16 cellular contexts compared by ENCODE assay signal in genomic region chr3:107833722-107834416, GRCh38.
DNase-seq lines count a peak whose midpoint lies in the region; ATAC-seq, FAIRE-seq and TF ChIP-seq lines count a peak whose summit lies in the region.
"Had no signal": no experiment of that assay in that cellular context is flagged by ENCODE, and none has a peak within 500 bp of the region (broad histone marks: within the 10 kb centered on the region; RNA-seq: fewer than 3 reads in every experiment).

No MANE protein-coding gene starts in this region.

- H3K36me3 ChIP-seq in K562 (ENCODE audit: control insufficient read depth, insufficient read depth, low read length) (no peaks in the 10 kb centered on the region), testis (ENCODE audit: low read depth, missing control alignments) (no peaks in the 10 kb centered on the region)
- H3K36me3 ChIP-seq: BLaER1, HAP-1 had no signal

- H3K9ac ChIP-seq in K562 (ENCODE audit: insufficient read depth in 1 of 2, low read depth in 2 of 2, low read length in 2 of 2): no peak overlapping the region
- H3K9ac ChIP-seq: BLaER1 had no signal

- FAIRE-seq in K562 (lab: Jason Lieb, UNC): no peak
- FAIRE-seq: GM18507 had no signal

- TF ChIP-seq CTCF in K562 (IDR thresholded peaks at IDR 0.05 in 2 of 3, conservative IDR thresholded peaks at IDR 0.05 in 1 of 3; ENCODE audit: insufficient read depth in 2 of 3, low read depth in 1 of 3, low read length in 3 of 3) (no peak), testis (IDR thresholded peaks at IDR 0.05) (no peak)

- H3K9me1 ChIP-seq in K562 (ENCODE audit: control insufficient read depth, insufficient read depth, low read length): no peaks in the 10 kb centered on the region

- ATAC-seq in GM18502 (IDR thresholded peaks at IDR 0.05; ENCODE audit: poor library complexity, unreplicated experiment) (peak; percentile 58), HG02870 (IDR thresholded peaks at IDR 0.05; ENCODE audit: unreplicated experiment) (peak; percentile 74), K562 (no peak)

- DNase-seq in K562 (ENCODE audit: extremely low read depth in 1 of 4, low spot score in 3 of 4) (no peak), testis (peak; percentile 58), NCI-H2171 (lab: John Stamatoyannopoulos, UW) (no peak)
- no peak for DNase-seq in stimulated activated naive CD4-positive, alpha-beta T cell treated with Interleukin-2 at 50 U/mL for 16 hours (lab: John Stamatoyannopoulos, UW)
- DNase-seq in effector CD8-positive, alpha-beta T cell (lab: John Stamatoyannopoulos, UW): no peak
- DNase-seq: 8988T; Calu3; CD4-positive, alpha-beta memory T cell; DMS79 treated with DMSO at 0.1 percent for 48 hours; GF-D8 had no signal

- CTCF ChIA-PET in K562 (lab: Yijun Ruan, JAX; ENCODE audit: low intra/inter-chr PET ratio): interaction anchor here (0.7 kb wide), 1 partner anchor 599 kb away, joined by 3 read pairs; no protein-coding TSS in a partner anchor

- intact Hi-C loops in K562 (cut with micrococcal nuclease) (no loop called here), testis (cut with DNase I; ENCODE audit: low total_unique reads) (no loop called here)

- H3K4me1 ChIP-seq in K562 (replicated peaks in 1 of 2; ENCODE audit: control insufficient read depth in 2 of 2, insufficient read depth in 2 of 2, low read length in 2 of 2) (no peaks in the 10 kb centered on the region; a peak in 2 of 5 replicates), testis (peaks cover 7% of the 10 kb centered on the region)
- H3K4me1 ChIP-seq: BLaER1, HAP-1 had no signal

- H3K9me3 ChIP-seq in K562 (replicated peaks; ENCODE audit: control insufficient read depth, insufficient read depth, low read depth, low read length) (no peaks in the 10 kb centered on the region), testis (no peaks in the 10 kb centered on the region)
- H3K9me3 ChIP-seq: BLaER1, HAP-1 had no signal

- H2AFZ ChIP-seq in K562 (ENCODE audit: low read depth, low read length): no peak overlapping the region; the same call in 1 of the 2 replicates

- H3K27ac ChIP-seq in K562 (ENCODE audit: extremely low read depth, low read depth, low read length) (no peak overlapping the region), testis (peak overlapping the region in 1 of 2 donors; percentile 7)
- H3K27ac ChIP-seq: BLaER1, HL-60 had no signal

- H4K20me1 ChIP-seq in K562 (replicated peaks; ENCODE audit: control insufficient read depth, insufficient read depth, low read length): no peaks in the 10 kb centered on the region
- H4K20me1 ChIP-seq: BLaER1 had no signal

- no peaks in the 10 kb centered on the region for H3K79me2 ChIP-seq in K562 (ENCODE audit: control insufficient read depth, insufficient read depth, low read length)

- TF ChIP-seq EP300 in K562 (IDR thresholded peaks at IDR 0.05; ENCODE audit: low read length): no peak

- H3K4me2 ChIP-seq in K562 (ENCODE audit: insufficient read depth, low read length): 0 out of 2 replicates have a peak overlapping the region, but pooled peaks have one; percentile 18
- H3K4me2 ChIP-seq: BLaER1 had no signal

- TF ChIP-seq RAD21 in K562 (CRISPR knock-in tag; conservative IDR thresholded peaks at IDR 0.05 in 1 of 2, IDR thresholded peaks at IDR 0.05 in 1 of 2): no peak

- TF ChIP-seq POLR2A in K562 (conservative IDR thresholded peaks at IDR 0.05): no peak
- no peak for TF ChIP-seq POLR2A in testis (IDR thresholded peaks at IDR 0.05)

- H3K27me3 ChIP-seq in K562 (ENCODE audit: control insufficient read depth in 2 of 2, insufficient read depth in 2 of 2, low read length in 2 of 2) (peaks cover 0 to 14% of the 10 kb centered on the region in 2 experiments; a peak in 4 of 5 replicates), testis (no peaks in the 10 kb centered on the region)
- H3K27me3 ChIP-seq: BLaER1 had no signal

- in situ Hi-C loops in K562 (cut with MboI): no loop called here

- POLR2A ChIA-PET in K562 (lab: Yijun Ruan, JAX): interaction anchor here (0.7 kb wide), 1 partner anchor 47 kb away, joined by 3 read pairs; no protein-coding TSS in a partner anchor

- H3K4me3 ChIP-seq in K562 (no peak overlapping the region), testis (peak overlapping the region; percentile 20 to 41)
- H3K4me3 ChIP-seq: BLaER1, HAP-1 had no signal

- WGBS in K562 (ENCODE audit: insufficient coverage, low coverage, missing lambda C conversion rate): 27% methylated on average over 17 of the region's 19 CpGs
- 39 to 47% methylated on average over 19 of the region's 19 CpGs for WGBS in testis, 2 donors

- no TSS peak for BruUV-seq in K562 (replicated peaks; lab: Mats Ljungman, UMichigan)

TF ChIP-seq in K562, 482 proteins besides CTCF, POLR2A, EP300 and RAD21:
- TF ChIP-seq DIDO1 (tag; IDR thresholded peaks at IDR 0.05; ENCODE audit: low read depth): peak; percentile 54; the same call in 1 of the 2 replicates
- peak; percentile 28; the same call in 1 of the 2 replicates for TF ChIP-seq USF2 (CRISPR knock-in tag; IDR thresholded peaks at IDR 0.05)
- TF ChIP-seq ZC3H11A (IDR thresholded peaks at IDR 0.05; ENCODE audit: low read depth, low read length): no peak
- no peak for TF ChIP-seq NR2C2 (CRISPR knock-in tag; IDR thresholded peaks at IDR 0.05)
- peak; percentile 39; the same call in 1 of the 2 replicates for TF ChIP-seq NR2C2 (tag; IDR thresholded peaks at IDR 0.05)
- TF ChIP-seq HMGN3 (IDR thresholded peaks at IDR 0.05; ENCODE audit: borderline replicate concordance, extremely low read depth, insufficient read length, low read depth, low read length): no peak
- peak; percentile 75 for TF ChIP-seq ZEB2 (IDR thresholded peaks at IDR 0.05)
- TF ChIP-seq, protein P1, sequence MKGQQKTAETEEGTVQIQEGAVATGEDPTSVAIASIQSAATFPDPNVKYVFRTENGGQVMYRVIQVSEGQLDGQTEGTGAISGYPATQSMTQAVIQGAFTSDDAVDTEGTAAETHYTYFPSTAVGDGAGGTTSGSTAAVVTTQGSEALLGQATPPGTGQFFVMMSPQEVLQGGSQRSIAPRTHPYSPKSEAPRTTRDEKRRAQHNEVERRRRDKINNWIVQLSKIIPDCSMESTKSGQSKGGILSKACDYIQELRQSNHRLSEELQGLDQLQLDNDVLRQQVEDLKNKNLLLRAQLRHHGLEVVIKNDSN (CRISPR knock-in tag; IDR thresholded peaks at IDR 0.05): peak; percentile 21; the same call in 1 of the 2 replicates
